In genomic region chr9:77013186-77013931, GRCh38 we compare ENCODE assay signal across 26 cellular contexts. TPM values are rescaled to one million over a fixed set of nuclear protein-coding genes. Genes with fewer than 3 reads are reported as not detected.
DNase-seq lines count a peak whose midpoint lies in the region; ATAC-seq and TF ChIP-seq lines count a peak whose summit lies in the region.
"Had no signal": no experiment of that assay in that cellular context is flagged by ENCODE, and none has a peak within 500 bp of the region (broad histone marks: within the 10 kb centered on the region; RNA-seq: fewer than 3 reads in every experiment).

No MANE protein-coding gene starts in this region.

- no peak for TF ChIP-seq CTCF in smooth muscle cell (IDR thresholded peaks at IDR 0.05; ENCODE audit: borderline replicate concordance, insufficient read depth, poor library complexity, severe bottlenecking)

- H3K9me3 ChIP-seq in T-helper 17 cell (ENCODE audit: control insufficient read depth, low read length, poor library complexity, severe bottlenecking) (no peaks in the 10 kb centered on the region), iPS-15b (ENCODE audit: control insufficient read depth, insufficient read depth, low read length) (no peaks in the 10 kb centered on the region), smooth muscle cell (replicated peaks; ENCODE audit: low read depth) (no peaks in the 10 kb centered on the region)
- H3K9me3 ChIP-seq: BE2C, ovary, thoracic aorta had no signal

- no peak overlapping the region for H2AFZ ChIP-seq in smooth muscle cell (ENCODE audit: low read depth)

- in situ Hi-C loops in KBM-7 (cut with MboI; ENCODE audit: low pct_unique_long_range_greater_than_20kb, low sequenced_read_pairs) = loop anchor here (25.0 kb wide), 1 partner anchor 149 kb away; no protein-coding TSS in a partner anchor

- no peaks in the 10 kb centered on the region for H4K20me1 ChIP-seq in smooth muscle cell (ENCODE audit: low read depth)

- DNase-seq in activated naive CD8-positive, alpha-beta T cell treated with anti-CD3 and anti-CD28 coated beads, Interleukin-2, amount 10 ng/mL, durations not matched to agents 7 days and 5 days = no peak
- DNase-seq in activated naive CD8-positive, alpha-beta T cell treated with anti-CD3 and anti-CD28 coated beads for 36 hours = no peak
- DNase-seq in T-helper 17 cell (no peak), smooth muscle cell (lab: John Stamatoyannopoulos, UW; ENCODE audit: unreplicated experiment) (no peak), KBM-7 (no peak), NCI-H1694 (lab: John Stamatoyannopoulos, UW) (no peak)
- DNase-seq: activated CD4-positive, alpha-beta T cell treated with anti-CD3 and anti-CD28 coated beads for 1 hour; activated naive CD4-positive, alpha-beta T cell; activated T-cell treated with anti-CD3 and anti-CD28 coated beads, Interleukin-2, amount 50 U/mL, for 4 hours; amygdala; BE2C; left colon; NCI-H510A; ovary; SHP77 treated with DMSO at 0.1 percent for 48 hours; T-cell had no signal

- H3K4me3 Mint-ChIP-seq in activated naive CD8-positive, alpha-beta T cell treated with anti-CD3 and anti-CD28 coated beads, Interleukin-2, amount 10 ng/mL, durations not matched to agents 7 days and 5 days = no peak overlapping the region
- H3K4me3 Mint-ChIP-seq in activated naive CD8-positive, alpha-beta T cell treated with anti-CD3 and anti-CD28 coated beads for 36 hours = no peak overlapping the region
- H3K4me3 Mint-ChIP-seq in T-helper 17 cell = no peak overlapping the region
- H3K4me3 Mint-ChIP-seq: activated T-cell treated with anti-CD3 and anti-CD28 coated beads, Interleukin-2, amount 50 U/mL, for 4 hours; memory B cell; T-cell had no signal

- peak overlapping the region; percentile 54 for H3K27ac Mint-ChIP-seq in activated naive CD8-positive, alpha-beta T cell treated with anti-CD3 and anti-CD28 coated beads, Interleukin-2, amount 10 ng/mL, durations not matched to agents 7 days and 5 days
- H3K27ac Mint-ChIP-seq in activated naive CD8-positive, alpha-beta T cell treated with anti-CD3 and anti-CD28 coated beads for 36 hours = no peak overlapping the region
- peak overlapping the region; percentile 37 for H3K27ac Mint-ChIP-seq in T-helper 17 cell
- H3K27ac Mint-ChIP-seq: memory B cell, T-cell had no signal

- POLR2A ChIA-PET in activated naive CD8-positive, alpha-beta T cell treated with anti-CD3 and anti-CD28 coated beads, Interleukin-2, amount 10 ng/mL, durations not matched to agents 7 days and 5 days (lab: Charles Lee) = no interaction called here

- H3K9me3 Mint-ChIP-seq in activated naive CD8-positive, alpha-beta T cell treated with anti-CD3 and anti-CD28 coated beads, Interleukin-2, amount 10 ng/mL, durations not matched to agents 7 days and 5 days = no peaks in the 10 kb centered on the region
- no peaks in the 10 kb centered on the region for H3K9me3 Mint-ChIP-seq in activated naive CD8-positive, alpha-beta T cell treated with anti-CD3 and anti-CD28 coated beads for 36 hours
- H3K9me3 Mint-ChIP-seq: activated T-cell treated with anti-CD3 and anti-CD28 coated beads, Interleukin-2, amount 50 U/mL, for 4 hours; memory B cell; T-cell had no signal

- peak overlapping the region; percentile 21 for H3K4me2 ChIP-seq in smooth muscle cell

- no peak overlapping the region for H3K27ac ChIP-seq in smooth muscle cell (ENCODE audit: low read depth)
- H3K27ac ChIP-seq: ovary, thoracic aorta had no signal

- H3K4me1 Mint-ChIP-seq in activated naive CD8-positive, alpha-beta T cell treated with anti-CD3 and anti-CD28 coated beads, Interleukin-2, amount 10 ng/mL, durations not matched to agents 7 days and 5 days = peaks cover 8% of the 10 kb centered on the region
- H3K4me1 Mint-ChIP-seq in activated naive CD8-positive, alpha-beta T cell treated with anti-CD3 and anti-CD28 coated beads for 36 hours = peaks cover 20% of the 10 kb centered on the region
- peaks cover 17% of the 10 kb centered on the region for H3K4me1 Mint-ChIP-seq in T-helper 17 cell

- H3K27me3 Mint-ChIP-seq in activated naive CD8-positive, alpha-beta T cell treated with anti-CD3 and anti-CD28 coated beads, Interleukin-2, amount 10 ng/mL, durations not matched to agents 7 days and 5 days = peaks cover 85% of the 10 kb centered on the region
- peaks cover 96% of the 10 kb centered on the region for H3K27me3 Mint-ChIP-seq in activated naive CD8-positive, alpha-beta T cell treated with anti-CD3 and anti-CD28 coated beads for 36 hours
- H3K27me3 Mint-ChIP-seq in T-helper 17 cell = peaks cover 75% of the 10 kb centered on the region

- WGBS in smooth muscle cell (ENCODE audit: low lambda C conversion rate) = 12% methylated on average over 21 of the region's 21 CpGs

- H3K36me3 Mint-ChIP-seq in activated naive CD8-positive, alpha-beta T cell treated with anti-CD3 and anti-CD28 coated beads, Interleukin-2, amount 10 ng/mL, durations not matched to agents 7 days and 5 days = peaks cover 1% of the 10 kb centered on the region
- H3K36me3 Mint-ChIP-seq in activated naive CD8-positive, alpha-beta T cell treated with anti-CD3 and anti-CD28 coated beads for 36 hours = no peaks in the 10 kb centered on the region
- H3K36me3 Mint-ChIP-seq in T-helper 17 cell (ENCODE audit: low read depth) = peaks cover 7% of the 10 kb centered on the region
- H3K36me3 Mint-ChIP-seq: memory B cell, T-cell had no signal

- H3K79me2 ChIP-seq in smooth muscle cell (ENCODE audit: low read depth) = no peaks in the 10 kb centered on the region

- H3K27me3 ChIP-seq in iPS-15b (ENCODE audit: control insufficient read depth, insufficient read depth, low read length) (peaks cover 87% of the 10 kb centered on the region), smooth muscle cell (ENCODE audit: low read depth) (peaks cover 100% of the 10 kb centered on the region)

- peak overlapping the region; percentile 38 for H3K4me3 ChIP-seq in iPS-15b (ENCODE audit: low read depth, low read length)
- no peak overlapping the region for H3K4me3 ChIP-seq in smooth muscle cell
- H3K4me3 ChIP-seq: ovary, thoracic aorta had no signal

- H3K9ac ChIP-seq in iPS-15b (ENCODE audit: low read depth, low read length) (no peak overlapping the region), smooth muscle cell (ENCODE audit: low read depth) (no peak overlapping the region)

- no peaks in the 10 kb centered on the region for H3F3A ChIP-seq in smooth muscle cell (ENCODE audit: low read depth)

- H3K36me3 ChIP-seq in iPS-15b (ENCODE audit: control insufficient read depth, insufficient read depth, low read length) = no peaks in the 10 kb centered on the region
- no peaks in the 10 kb centered on the region for H3K36me3 ChIP-seq in smooth muscle cell (ENCODE audit: low read depth)
- H3K36me3 ChIP-seq: BE2C, ovary, thoracic aorta had no signal

- peaks cover 16% of the 10 kb centered on the region for H3K4me1 ChIP-seq in iPS-15b (ENCODE audit: control insufficient read depth, insufficient read depth, low read length)
- H3K4me1 ChIP-seq in smooth muscle cell (ENCODE audit: low read depth) = peaks cover 25% of the 10 kb centered on the region
- H3K4me1 ChIP-seq: BE2C had no signal

- ATAC-seq in activated naive CD8-positive, alpha-beta T cell treated with anti-CD3 and anti-CD28 coated beads, Interleukin-2, amount 10 ng/mL, durations not matched to agents 7 days and 5 days (ENCODE audit: low read depth) = no peak
- no peak for ATAC-seq in T-helper 17 cell
- no peak for ATAC-seq in GM21381 (IDR thresholded peaks at IDR 0.05; ENCODE audit: unreplicated experiment)
- ATAC-seq: activated T-cell treated with anti-CD3 and anti-CD28 coated beads, Interleukin-2, amount 50 U/mL, for 4 hours; HCT116; left colon; stimulated activated naive CD8-positive, alpha-beta T cell treated with anti-CD3 and anti-CD28 coated beads, Interleukin-15, Interleukin-2, amounts not matched to agents 100 U/mL and 50 U/mL, for 24 hours; T-cell had no signal

RNA-seq across cellular contexts. Expression of gene FOXB2, which starts 6.1 kb away (rescaled TPM):
- total RNA-seq in activated naive CD8-positive, alpha-beta T cell treated with anti-CD3 and anti-CD28 coated beads, Interleukin-2, amount 10 ng/mL, durations not matched to agents 7 days and 5 days = not detected
- not detected for total RNA-seq in activated naive CD8-positive, alpha-beta T cell treated with anti-CD3 and anti-CD28 coated beads for 36 hours
- total RNA-seq in T-helper 17 cell (not detected), smooth muscle cell (not detected in 2 replicates)
- not detected in 2 replicates for polyA plus RNA-seq in smooth muscle cell
- total RNA-seq: A673; activated CD8-positive, alpha-beta memory T cell treated with anti-CD3 and anti-CD28 coated beads for 36 hours; activated T-cell treated with anti-CD3 and anti-CD28 coated beads, Interleukin-2, amount 50 U/mL, for 4 hours; glomerular endothelial cell; left colon; myocyte; T-cell; thoracic aorta had no signal
- polyA plus RNA-seq: ovary had no signal
